In genomic region chr7:155764432-155764798, GRCh38 we compare ENCODE assay signal across 8 cellular contexts. TPM values are rescaled to one million over a fixed set of nuclear protein-coding genes. Genes with fewer than 3 reads are reported as not detected.
DNase-seq lines count a peak whose midpoint lies in the region; ATAC-seq, FAIRE-seq and TF ChIP-seq lines count a peak whose summit lies in the region.

No MANE protein-coding gene starts in this region.

- RAD21 ChIA-PET in GM12878 (lab: Charles Lee; ENCODE audit: unreplicated experiment): interaction anchor here (1.3 kb wide), 1 partner anchor 166 kb away, joined by 4 read pairs; no protein-coding TSS in a partner anchor

- TF ChIP-seq EP300 in GM12878 (IDR thresholded peaks at IDR 0.05; ENCODE audit: borderline replicate concordance in 1 of 2, control insufficient read depth in 1 of 2, low read depth in 2 of 2, low read length in 2 of 2): no peak

- peak overlapping the region; percentile 28; the same call in 1 of the 2 replicates for H3K9ac ChIP-seq in GM12878 (ENCODE audit: control insufficient read depth, insufficient read depth, low read length)

- no TSS peak for BruUV-seq in GM12878 (replicated peaks; lab: Mats Ljungman, UMichigan)

- POLR2A ChIA-PET in GM12878 (lab: Charles Lee): no interaction called here

- H2AFZ ChIP-seq in GM12878 (ENCODE audit: control insufficient read depth, low read depth, low read length): no peak overlapping the region

- TF ChIP-seq POLR2A in GM12878 (IDR thresholded peaks at IDR 0.05; ENCODE audit: low read depth, low read length): no peak
- TF ChIP-seq POLR2A in thyroid gland (IDR thresholded peaks at IDR 0.05): no peak

- H3K79me2 ChIP-seq in GM12878 (ENCODE audit: control insufficient read depth, insufficient read depth, low read length): peaks cover 41% of the 10 kb centered on the region

- in situ Hi-C loops in GM12878 (cut with MboI): loop anchor here (25.0 kb wide), 1 partner anchor 377 kb away; no protein-coding TSS in a partner anchor

- no peak for DNase-seq in GM12878 (ENCODE audit: low read depth, low spot score)
- peak in 2 of 3 experiments; percentile 16 to 57 for DNase-seq in stimulated activated CD4-positive, alpha-beta T cell treated with anti-CD3 and anti-CD28 coated beads, TNF-alpha, amount 100 ng/mL, for 24 hours (ENCODE audit: low read depth in 3 of 3)
- DNase-seq in D721Med (ENCODE audit: insufficient read length, low spot score): no peak
- DNase-seq in frontal cortex (ENCODE audit: low spot score in 2 of 2): no peak
- no peak for DNase-seq in thyroid gland

- ATAC-seq in GM21390 (IDR thresholded peaks at IDR 0.05; ENCODE audit: unreplicated experiment) (peak; percentile 66), HG03571 (IDR thresholded peaks at IDR 0.05; ENCODE audit: unreplicated experiment) (peak; percentile 43), GM12878 (no peak), HG03025 (IDR thresholded peaks at IDR 0.05; ENCODE audit: low FRiP score, unreplicated experiment) (no peak)

- H3K4me2 ChIP-seq in GM12878 (ENCODE audit: control insufficient read depth, insufficient read depth): peak overlapping the region; percentile 68

- peak overlapping the region; percentile 77 for H3K27ac ChIP-seq in GM12878 (ENCODE audit: control insufficient read depth, insufficient read depth)
- no peak overlapping the region for H3K27ac ChIP-seq in thyroid gland

- FAIRE-seq in GM12878 (lab: Jason Lieb, UNC): no peak
- no peak for FAIRE-seq in D721Med (lab: Jason Lieb, UNC)
- FAIRE-seq in frontal cortex (lab: Jason Lieb, UNC): no peak

- H3K9me3 ChIP-seq in GM12878 (replicated peaks; ENCODE audit: control insufficient read depth, insufficient read depth, low read length) (peaks cover 11% of the 10 kb centered on the region; the same call in 2 of the 3 replicates), thyroid gland (no peaks in the 10 kb centered on the region)

- no peak for TF ChIP-seq RAD21 in GM12878 (IDR thresholded peaks at IDR 0.05; ENCODE audit: insufficient read depth, low read depth, low read length)

- peaks cover 31 to 44% of the 10 kb centered on the region in 2 experiments for H3K36me3 ChIP-seq in GM12878 (ENCODE audit: control insufficient read depth in 2 of 2, insufficient read depth in 2 of 2, low read length in 1 of 2)
- H3K36me3 ChIP-seq in thyroid gland: peaks cover 31 to 35% of the 10 kb centered on the region in 2 donors

- H4K20me1 ChIP-seq in GM12878 (ENCODE audit: control insufficient read depth, insufficient read depth): no peaks in the 10 kb centered on the region

- H3K4me3 ChIP-seq in GM12878: no peak overlapping the region
- H3K4me3 ChIP-seq in thyroid gland (replicated peaks in 1 of 3): no peak overlapping the region

- H3K27me3 ChIP-seq in GM12878 (replicated peaks in 1 of 2; ENCODE audit: control insufficient read depth in 2 of 2, insufficient read depth in 2 of 2, low read length in 1 of 2): no peaks in the 10 kb centered on the region
- H3K27me3 ChIP-seq in thyroid gland: no peaks in the 10 kb centered on the region

- no peak for TF ChIP-seq CTCF in GM12878 (IDR thresholded peaks at IDR 0.05 in 2 of 3, conservative IDR thresholded peaks at IDR 0.05 in 1 of 3; ENCODE audit: control insufficient read depth in 2 of 3, extremely low read depth in 1 of 3, insufficient read depth in 1 of 3, low read depth in 3 of 3, low read length in 3 of 3)
- no peak for TF ChIP-seq CTCF in D721Med (IDR thresholded peaks at IDR 0.05; ENCODE audit: insufficient read depth, missing control alignments)
- TF ChIP-seq CTCF in thyroid gland (IDR thresholded peaks at IDR 0.05): no peak

- intact Hi-C loops in GM12878 (cut with micrococcal nuclease; ENCODE audit: unreplicated experiment) (loop anchor here (10.0 kb wide), 1 partner anchor 840 kb away; no protein-coding TSS in a partner anchor), thyroid gland (cut with DNase I) (no loop called here)

- H3K4me1 ChIP-seq in GM12878 (ENCODE audit: control insufficient read depth, insufficient read depth, low read length): peaks cover 28% of the 10 kb centered on the region
- peaks cover 0 to 3% of the 10 kb centered on the region in 2 donors for H3K4me1 ChIP-seq in thyroid gland

- SMC1A ChIA-PET in GM12878 (lab: Charles Lee; ENCODE audit: uncharacterized antibody, unreplicated experiment): interaction anchor here (0.9 kb wide), 1 partner anchor 166 kb away, joined by 4 read pairs; no protein-coding TSS in a partner anchor

- 94% methylated on average over 8 of the region's 8 CpGs for WGBS in GM12878 (ENCODE audit: insufficient coverage, insufficient replicate concordance, low lambda C conversion rate, missing lambda C conversion rate)
- WGBS in thyroid gland, 2 donors: 87 to 92% methylated on average over 8 of the region's 8 CpGs

- CTCF ChIA-PET in GM12878 (lab: Yijun Ruan, JAX): no interaction called here

TF ChIP-seq in GM12878, 131 proteins besides CTCF, POLR2A, EP300 and RAD21:
- TF ChIP-seq MEF2B (IDR thresholded peaks at IDR 0.05; ENCODE audit: partially characterized antibody, poor library complexity, severe bottlenecking) (no peak), EED (IDR thresholded peaks at IDR 0.05; ENCODE audit: low read depth) (0 out of 2 replicates have a peak, but pooled peaks have one; percentile 2), CBX5 (IDR thresholded peaks at IDR 0.05; ENCODE audit: low read depth) (no peak)

RNA-seq across cellular contexts. Expression of gene SHH, which starts 47.8 kb away (rescaled TPM):
- total RNA-seq in GM12878 (2013; cell fraction: nucleolus; rRNA removed): not detected in 2 replicates
- total RNA-seq in GM12878 (2014; rRNA removed) (not detected in 2 replicates), GM12878 (2014; rRNA removed; fragmentation: Illumina TruSeq; extraction: Trizol) (not detected in 2 replicates), GM12878 (2021) (not detected in 2 replicates), frontal cortex (1.6 TPM), thyroid gland (not detected)
- not detected for polyA plus RNA-seq in GM12878 (2011; ENCODE audit: low read depth)
- polyA plus RNA-seq in GM12878 (2011; rRNA removed) (not detected in 2 replicates), GM12878 (2014; fragmentation: Illumina TruSeq; extraction: Trizol) (not detected in 2 replicates), GM12878 (2014; fragmentation: Nextera tagmentation; extraction: Ambion mirVana) (not detected), GM12878 (2014; rRNA removed) (not detected in 2 replicates), GM12878 (2016; fragmentation: Nextera tagmentation; extraction: Ambion mirVana) (not detected)
- 0.02 TPM in 1 of 2 replicates, not detected in the other for polyA plus RNA-seq in GM12878 (2011; cell fraction: cytosol; rRNA removed)
- polyA plus RNA-seq in GM12878 (2011; cell fraction: nucleus; rRNA removed): 0.01 TPM in 1 of 2 replicates, not detected in the other
- polyA plus RNA-seq in GM12878 (2012): not detected in 2 replicates
- polyA minus RNA-seq in GM12878 (2011; rRNA and poly(A)+ RNA removed): not detected in 2 replicates
- not detected in 2 replicates for polyA minus RNA-seq in GM12878 (2011; cell fraction: cytosol; rRNA and poly(A)+ RNA removed)
- polyA minus RNA-seq in GM12878 (2011; cell fraction: nucleus; rRNA and poly(A)+ RNA removed): not detected in 2 replicates

Comparison
In these comparisons a context has a peak if more than half of its experiments do, and no peak if none do; other contexts are left out.
1. ATAC-seq: peak in GM21390 (single experiment) and HG03571 (single experiment); none in GM12878 (single experiment) and HG03025 (single experiment).
2. DNase-seq: peak in stimulated activated CD4-positive, alpha-beta T cell treated with anti-CD3 and anti-CD28 coated beads, TNF-alpha, amount 100 ng/mL, for 24 hours (2 of 3); none in GM12878 (single experiment), D721Med (single experiment), frontal cortex (0 of 2) and thyroid gland (0 of 2).